3 cellular contexts compared by ENCODE assay signal in the genomic region with DNA sequence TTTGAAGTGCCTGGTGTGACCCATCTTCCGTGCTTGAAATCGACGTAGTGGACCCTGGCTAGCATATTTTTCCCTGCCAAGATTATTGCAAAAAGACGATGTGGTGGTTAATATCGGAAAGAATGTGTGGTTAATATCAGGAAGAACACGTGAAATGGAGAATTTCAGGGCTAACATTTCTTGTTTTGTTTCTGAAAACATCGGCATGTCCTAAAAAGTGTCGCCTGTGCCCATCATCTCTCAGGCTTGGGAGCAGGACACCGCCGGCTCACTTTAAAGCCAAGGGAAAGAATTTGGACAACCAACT.
TF ChIP-seq lines count a peak whose summit lies in the region.

No MANE protein-coding gene starts in this region.

TF ChIP-seq in SK-N-SH, 30 proteins besides CTCF, POLR2A, EP300 and RAD21:
- TF ChIP-seq, protein P1, sequence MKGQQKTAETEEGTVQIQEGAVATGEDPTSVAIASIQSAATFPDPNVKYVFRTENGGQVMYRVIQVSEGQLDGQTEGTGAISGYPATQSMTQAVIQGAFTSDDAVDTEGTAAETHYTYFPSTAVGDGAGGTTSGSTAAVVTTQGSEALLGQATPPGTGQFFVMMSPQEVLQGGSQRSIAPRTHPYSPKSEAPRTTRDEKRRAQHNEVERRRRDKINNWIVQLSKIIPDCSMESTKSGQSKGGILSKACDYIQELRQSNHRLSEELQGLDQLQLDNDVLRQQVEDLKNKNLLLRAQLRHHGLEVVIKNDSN (IDR thresholded peaks at IDR 0.05; ENCODE audit: borderline replicate concordance, low read depth) = no peak
- TF ChIP-seq TAF1 (IDR thresholded peaks at IDR 0.05; ENCODE audit: borderline replicate concordance, low read depth, low read length) (0 out of 2 replicates have a peak, but pooled peaks have one; percentile 4), NRF1 (IDR thresholded peaks at IDR 0.05; ENCODE audit: low read depth, low read length) (no peak), NFIC (IDR thresholded peaks at IDR 0.05; ENCODE audit: borderline replicate concordance) (no peak), SMC3 (IDR thresholded peaks at IDR 0.05; ENCODE audit: low read depth, low read length) (no peak), MEF2A (IDR thresholded peaks at IDR 0.05; ENCODE audit: borderline replicate concordance, low read depth) (no peak), RCOR1 (IDR thresholded peaks at IDR 0.05; ENCODE audit: low read length) (peak; percentile 26; the same call in 1 of the 2 replicates), RFX5 (IDR thresholded peaks at IDR 0.05; ENCODE audit: low read length) (no peak), GATA2 (CRISPR knock-in tag; IDR thresholded peaks at IDR 0.05) (no peak), TEAD4 (IDR thresholded peaks at IDR 0.05; ENCODE audit: borderline replicate concordance, insufficient read depth) (no peak), GABPA (IDR thresholded peaks at IDR 0.05; ENCODE audit: low read depth) (no peak), FOSL2 (IDR thresholded peaks at IDR 0.05; ENCODE audit: borderline replicate concordance, low read depth) (no peak)
- TF ChIP-seq, protein P2, sequence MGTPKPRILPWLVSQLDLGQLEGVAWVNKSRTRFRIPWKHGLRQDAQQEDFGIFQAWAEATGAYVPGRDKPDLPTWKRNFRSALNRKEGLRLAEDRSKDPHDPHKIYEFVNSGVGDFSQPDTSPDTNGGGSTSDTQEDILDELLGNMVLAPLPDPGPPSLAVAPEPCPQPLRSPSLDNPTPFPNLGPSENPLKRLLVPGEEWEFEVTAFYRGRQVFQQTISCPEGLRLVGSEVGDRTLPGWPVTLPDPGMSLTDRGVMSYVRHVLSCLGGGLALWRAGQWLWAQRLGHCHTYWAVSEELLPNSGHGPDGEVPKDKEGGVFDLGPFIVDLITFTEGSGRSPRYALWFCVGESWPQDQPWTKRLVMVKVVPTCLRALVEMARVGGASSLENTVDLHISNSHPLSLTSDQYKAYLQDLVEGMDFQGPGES (IDR thresholded peaks at IDR 0.05; ENCODE audit: low read depth, low read length) = no peak
- TF ChIP-seq, protein P3, sequence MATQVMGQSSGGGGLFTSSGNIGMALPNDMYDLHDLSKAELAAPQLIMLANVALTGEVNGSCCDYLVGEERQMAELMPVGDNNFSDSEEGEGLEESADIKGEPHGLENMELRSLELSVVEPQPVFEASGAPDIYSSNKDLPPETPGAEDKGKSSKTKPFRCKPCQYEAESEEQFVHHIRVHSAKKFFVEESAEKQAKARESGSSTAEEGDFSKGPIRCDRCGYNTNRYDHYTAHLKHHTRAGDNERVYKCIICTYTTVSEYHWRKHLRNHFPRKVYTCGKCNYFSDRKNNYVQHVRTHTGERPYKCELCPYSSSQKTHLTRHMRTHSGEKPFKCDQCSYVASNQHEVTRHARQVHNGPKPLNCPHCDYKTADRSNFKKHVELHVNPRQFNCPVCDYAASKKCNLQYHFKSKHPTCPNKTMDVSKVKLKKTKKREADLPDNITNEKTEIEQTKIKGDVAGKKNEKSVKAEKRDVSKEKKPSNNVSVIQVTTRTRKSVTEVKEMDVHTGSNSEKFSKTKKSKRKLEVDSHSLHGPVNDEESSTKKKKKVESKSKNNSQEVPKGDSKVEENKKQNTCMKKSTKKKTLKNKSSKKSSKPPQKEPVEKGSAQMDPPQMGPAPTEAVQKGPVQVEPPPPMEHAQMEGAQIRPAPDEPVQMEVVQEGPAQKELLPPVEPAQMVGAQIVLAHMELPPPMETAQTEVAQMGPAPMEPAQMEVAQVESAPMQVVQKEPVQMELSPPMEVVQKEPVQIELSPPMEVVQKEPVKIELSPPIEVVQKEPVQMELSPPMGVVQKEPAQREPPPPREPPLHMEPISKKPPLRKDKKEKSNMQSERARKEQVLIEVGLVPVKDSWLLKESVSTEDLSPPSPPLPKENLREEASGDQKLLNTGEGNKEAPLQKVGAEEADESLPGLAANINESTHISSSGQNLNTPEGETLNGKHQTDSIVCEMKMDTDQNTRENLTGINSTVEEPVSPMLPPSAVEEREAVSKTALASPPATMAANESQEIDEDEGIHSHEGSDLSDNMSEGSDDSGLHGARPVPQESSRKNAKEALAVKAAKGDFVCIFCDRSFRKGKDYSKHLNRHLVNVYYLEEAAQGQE (IDR thresholded peaks at IDR 0.05; ENCODE audit: low read depth, low read length) = no peak
TF ChIP-seq in SK-N-SH: peak in this region for 2.

TF ChIP-seq in SK-N-SH treated with all-trans-retinoic acid at 6 μM for 48 hours, 23 proteins besides CTCF, POLR2A, EP300 and RAD21:
- TF ChIP-seq ARNTL (CRISPR knock-in tag; IDR thresholded peaks at IDR 0.05; ENCODE audit: borderline replicate concordance, low read depth) (no peak), OSR1 (CRISPR knock-in tag; IDR thresholded peaks at IDR 0.05) (no peak), ZNF565 (CRISPR knock-in tag; conservative IDR thresholded peaks at IDR 0.05; ENCODE audit: low read depth) (no peak), BACH2 (CRISPR knock-in tag; IDR thresholded peaks at IDR 0.05; ENCODE audit: borderline replicate concordance) (no peak), ZNF70 (CRISPR knock-in tag; IDR thresholded peaks at IDR 0.05) (no peak), ESRRG (CRISPR knock-in tag; IDR thresholded peaks at IDR 0.05) (no peak), TOX (CRISPR knock-in tag; IDR thresholded peaks at IDR 0.05; ENCODE audit: borderline replicate concordance) (no peak), SNAI2 (CRISPR knock-in tag; IDR thresholded peaks at IDR 0.05) (no peak), RARB (CRISPR knock-in tag; IDR thresholded peaks at IDR 0.05) (no peak), PPARA (CRISPR knock-in tag; IDR thresholded peaks at IDR 0.05; ENCODE audit: borderline replicate concordance) (no peak)

TF ChIP-seq in GM12891, 5 proteins besides CTCF, POLR2A, EP300 and RAD21:
- TF ChIP-seq POLR2AphosphoS5 (IDR thresholded peaks at IDR 0.05; ENCODE audit: low read depth, low read length) (no peak), TAF1 (IDR thresholded peaks at IDR 0.05; ENCODE audit: low read depth, low read length) (no peak), POU2F2 (IDR thresholded peaks at IDR 0.05; ENCODE audit: low read depth, low read length) (no peak), SPI1 (IDR thresholded peaks at IDR 0.05; ENCODE audit: low read depth, low read length) (no peak), PAX5 (IDR thresholded peaks at IDR 0.05; ENCODE audit: insufficient read depth, low read length, severe bottlenecking) (no peak)
